In genomic region chr21:45377866-45378257, GRCh38 we compare ENCODE assay signal across 1 cellular context.
TF ChIP-seq lines count a peak whose summit lies in the region.

No MANE protein-coding gene starts in this region.

TF ChIP-seq in GM23338, 12 proteins besides CTCF, POLR2A, EP300 and RAD21 (continued from another document):
- TF ChIP-seq ZNF462 (CRISPR knock-in tag; IDR thresholded peaks at IDR 0.05) (no peak), ZNF331 (CRISPR knock-in tag; IDR thresholded peaks at IDR 0.05; ENCODE audit: low read depth) (no peak), EZH2 (IDR thresholded peaks at IDR 0.05; ENCODE audit: low read depth, unreplicated experiment) (no peak), ETS1 (IDR thresholded peaks at IDR 0.05) (no peak), POLR2AphosphoS5 (IDR thresholded peaks at IDR 0.05; ENCODE audit: low read depth) (no peak), EZH2phosphoT487 (IDR thresholded peaks at IDR 0.05; ENCODE audit: unreplicated experiment) (no peak), JUNB (IDR thresholded peaks at IDR 0.05; ENCODE audit: unreplicated experiment) (no peak), ZNF114 (CRISPR knock-in tag; IDR thresholded peaks at IDR 0.05) (no peak)
- TF ChIP-seq, protein P1, sequence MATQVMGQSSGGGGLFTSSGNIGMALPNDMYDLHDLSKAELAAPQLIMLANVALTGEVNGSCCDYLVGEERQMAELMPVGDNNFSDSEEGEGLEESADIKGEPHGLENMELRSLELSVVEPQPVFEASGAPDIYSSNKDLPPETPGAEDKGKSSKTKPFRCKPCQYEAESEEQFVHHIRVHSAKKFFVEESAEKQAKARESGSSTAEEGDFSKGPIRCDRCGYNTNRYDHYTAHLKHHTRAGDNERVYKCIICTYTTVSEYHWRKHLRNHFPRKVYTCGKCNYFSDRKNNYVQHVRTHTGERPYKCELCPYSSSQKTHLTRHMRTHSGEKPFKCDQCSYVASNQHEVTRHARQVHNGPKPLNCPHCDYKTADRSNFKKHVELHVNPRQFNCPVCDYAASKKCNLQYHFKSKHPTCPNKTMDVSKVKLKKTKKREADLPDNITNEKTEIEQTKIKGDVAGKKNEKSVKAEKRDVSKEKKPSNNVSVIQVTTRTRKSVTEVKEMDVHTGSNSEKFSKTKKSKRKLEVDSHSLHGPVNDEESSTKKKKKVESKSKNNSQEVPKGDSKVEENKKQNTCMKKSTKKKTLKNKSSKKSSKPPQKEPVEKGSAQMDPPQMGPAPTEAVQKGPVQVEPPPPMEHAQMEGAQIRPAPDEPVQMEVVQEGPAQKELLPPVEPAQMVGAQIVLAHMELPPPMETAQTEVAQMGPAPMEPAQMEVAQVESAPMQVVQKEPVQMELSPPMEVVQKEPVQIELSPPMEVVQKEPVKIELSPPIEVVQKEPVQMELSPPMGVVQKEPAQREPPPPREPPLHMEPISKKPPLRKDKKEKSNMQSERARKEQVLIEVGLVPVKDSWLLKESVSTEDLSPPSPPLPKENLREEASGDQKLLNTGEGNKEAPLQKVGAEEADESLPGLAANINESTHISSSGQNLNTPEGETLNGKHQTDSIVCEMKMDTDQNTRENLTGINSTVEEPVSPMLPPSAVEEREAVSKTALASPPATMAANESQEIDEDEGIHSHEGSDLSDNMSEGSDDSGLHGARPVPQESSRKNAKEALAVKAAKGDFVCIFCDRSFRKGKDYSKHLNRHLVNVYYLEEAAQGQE (IDR thresholded peaks at IDR 0.05; ENCODE audit: unreplicated experiment): no peak
